16 cellular contexts compared by ENCODE assay signal in the genomic region with DNA sequence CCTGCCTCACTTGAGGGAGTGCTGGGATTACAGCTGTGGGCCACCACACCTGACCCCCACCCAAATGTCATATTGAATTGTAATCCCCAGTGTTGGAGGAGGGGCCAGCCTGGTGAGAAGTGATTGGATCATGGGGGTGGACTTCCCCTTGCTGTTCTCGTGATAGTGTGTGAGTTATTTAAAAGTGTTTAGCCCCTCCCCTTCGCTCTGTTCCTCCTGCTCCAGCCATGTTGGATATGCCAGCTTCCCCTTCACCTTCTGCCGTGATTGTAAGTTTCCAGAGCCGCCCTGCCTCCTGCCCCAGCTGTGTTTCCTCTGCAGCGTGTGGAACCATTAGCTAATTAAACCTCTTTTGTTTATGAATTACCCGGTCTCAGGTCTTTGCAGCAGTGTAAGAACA.
"Had no signal": no experiment of that assay in that cellular context is flagged by ENCODE, and none has a peak within 500 bp of the region (broad histone marks: within the 10 kb centered on the region; RNA-seq: fewer than 3 reads in every experiment).

No MANE protein-coding gene starts in this region.

- H3K4me3 Mint-ChIP-seq: activated CD4-positive, alpha-beta T cell treated with anti-CD3 and anti-CD28 coated beads, Interleukin-2, amount 10 ng/mL, durations not matched to agents 7 days and 5 days; activated naive CD8-positive, alpha-beta T cell treated with anti-CD3 and anti-CD28 coated beads, Interleukin-2, amount 10 ng/mL, durations not matched to agents 7 days and 5 days had no signal

- H3K36me3 ChIP-seq: breast epithelium, uterus had no signal

- H3K27ac Mint-ChIP-seq: activated CD4-positive, alpha-beta T cell treated with anti-CD3 and anti-CD28 coated beads, Interleukin-2, amount 10 ng/mL, durations not matched to agents 7 days and 5 days; activated naive CD8-positive, alpha-beta T cell treated with anti-CD3 and anti-CD28 coated beads, Interleukin-2, amount 10 ng/mL, durations not matched to agents 7 days and 5 days had no signal

- H3K27me3 Mint-ChIP-seq: activated CD4-positive, alpha-beta T cell treated with anti-CD3 and anti-CD28 coated beads, Interleukin-2, amount 10 ng/mL, durations not matched to agents 7 days and 5 days; activated naive CD8-positive, alpha-beta T cell treated with anti-CD3 and anti-CD28 coated beads, Interleukin-2, amount 10 ng/mL, durations not matched to agents 7 days and 5 days had no signal

- H3K27ac ChIP-seq: breast epithelium, dorsolateral prefrontal cortex, esophagus muscularis mucosa, left ventricle myocardium inferior, pancreas, tibial artery, uterus, VCaP had no signal

- H3K27me3 ChIP-seq: breast epithelium, dorsolateral prefrontal cortex, esophagus muscularis mucosa, pancreas, tibial artery, uterus had no signal

- H3K9me3 ChIP-seq: breast epithelium, esophagus muscularis mucosa, left ventricle myocardium inferior, pancreas, tibial artery, uterus had no signal

- H3K4me3 ChIP-seq: breast epithelium, dorsolateral prefrontal cortex, esophagus muscularis mucosa, left ventricle myocardium inferior, pancreas, tibial artery, uterus had no signal

- H3K9me3 Mint-ChIP-seq: activated CD4-positive, alpha-beta T cell treated with anti-CD3 and anti-CD28 coated beads, Interleukin-2, amount 10 ng/mL, durations not matched to agents 7 days and 5 days; activated naive CD8-positive, alpha-beta T cell treated with anti-CD3 and anti-CD28 coated beads, Interleukin-2, amount 10 ng/mL, durations not matched to agents 7 days and 5 days had no signal

- DNase-seq: activated CD4-positive, alpha-beta T cell treated with anti-CD3 and anti-CD28 coated beads, Interleukin-2, amount 10 ng/mL, durations not matched to agents 7 days and 5 days; activated effector memory CD4-positive, alpha-beta T cell treated with Interleukin-2 at 50 U/mL for 16 hours; activated naive CD8-positive, alpha-beta T cell treated with anti-CD3 and anti-CD28 coated beads, Interleukin-2, amount 10 ng/mL, durations not matched to agents 7 days and 5 days; anterior cingulate cortex; dorsolateral prefrontal cortex; head of caudate nucleus; left ventricle myocardium inferior; mesendoderm; pancreas; stimulated activated CD4-positive, alpha-beta T cell treated with anti-CD3 and anti-CD28 coated beads, Interleukin-15, amount 100 ng/mL, for 24 hours; stimulated activated CD4-positive, alpha-beta T cell treated with anti-CD3 and anti-CD28 coated beads, Interleukin-4, amount 100 ng/mL, for 4 hours; tibial artery; uterus had no signal

- ATAC-seq: pancreas had no signal
